10 cellular contexts compared by ENCODE assay signal in genomic region chr10:851891-852290, GRCh38.
DNase-seq lines count a peak whose midpoint lies in the region; ATAC-seq and TF ChIP-seq lines count a peak whose summit lies in the region.
"Had no signal": no experiment of that assay in that cellular context is flagged by ENCODE, and none has a peak within 500 bp of the region (broad histone marks: within the 10 kb centered on the region; RNA-seq: fewer than 3 reads in every experiment).

No MANE protein-coding gene starts in this region.

- H3K27me3 Mint-ChIP-seq in central memory CD8-positive, alpha-beta T cell: no peaks in the 10 kb centered on the region

- H3K36me3 Mint-ChIP-seq in central memory CD8-positive, alpha-beta T cell (ENCODE audit: insufficient read depth): peaks cover 16% of the 10 kb centered on the region

- peaks cover 62% of the 10 kb centered on the region for H3K4me1 Mint-ChIP-seq in central memory CD8-positive, alpha-beta T cell

- H3K4me3 Mint-ChIP-seq in central memory CD8-positive, alpha-beta T cell: no peak overlapping the region

- ATAC-seq in GM18517 (IDR thresholded peaks at IDR 0.05; ENCODE audit: unreplicated experiment) (peak; percentile 94), GM21515 (IDR thresholded peaks at IDR 0.05; ENCODE audit: unreplicated experiment) (peak; percentile 81), HG03432 (IDR thresholded peaks at IDR 0.05; ENCODE audit: unreplicated experiment) (peak; percentile 95)
- ATAC-seq in central memory CD8-positive, alpha-beta T cell (replicated peaks; ENCODE audit: extremely low read depth, poor library complexity, severe bottlenecking): no peak

- H3K27ac ChIP-seq in coronary artery: no peak overlapping the region

- H3K4me3 ChIP-seq in coronary artery: no peak overlapping the region

- DNase-seq in central memory CD8-positive, alpha-beta T cell (ENCODE audit: low spot score in 2 of 2): no peak
- DNase-seq in coronary artery (ENCODE audit: low spot score) (no peak), ureter (ENCODE audit: low spot score) (no peak), COR-L47 (lab: John Stamatoyannopoulos, UW) (no peak), OCI-M2 (lab: John Stamatoyannopoulos, UW; ENCODE audit: unreplicated experiment) (no peak)
- DNase-seq: activated CD4-positive, alpha-beta T cell treated with anti-CD3 and anti-CD28 coated beads, Interleukin-2, amount 50 U/mL, for 1 hour; NCI-H2171 had no signal

- H3K9me3 Mint-ChIP-seq in central memory CD8-positive, alpha-beta T cell: peaks cover 5% of the 10 kb centered on the region

- peak overlapping the region; percentile 30 for H3K27ac Mint-ChIP-seq in central memory CD8-positive, alpha-beta T cell (ENCODE audit: low read depth)

- TF ChIP-seq CTCF in coronary artery (IDR thresholded peaks at IDR 0.05): no peak
